11 cellular contexts compared by ENCODE assay signal in the genomic region with DNA sequence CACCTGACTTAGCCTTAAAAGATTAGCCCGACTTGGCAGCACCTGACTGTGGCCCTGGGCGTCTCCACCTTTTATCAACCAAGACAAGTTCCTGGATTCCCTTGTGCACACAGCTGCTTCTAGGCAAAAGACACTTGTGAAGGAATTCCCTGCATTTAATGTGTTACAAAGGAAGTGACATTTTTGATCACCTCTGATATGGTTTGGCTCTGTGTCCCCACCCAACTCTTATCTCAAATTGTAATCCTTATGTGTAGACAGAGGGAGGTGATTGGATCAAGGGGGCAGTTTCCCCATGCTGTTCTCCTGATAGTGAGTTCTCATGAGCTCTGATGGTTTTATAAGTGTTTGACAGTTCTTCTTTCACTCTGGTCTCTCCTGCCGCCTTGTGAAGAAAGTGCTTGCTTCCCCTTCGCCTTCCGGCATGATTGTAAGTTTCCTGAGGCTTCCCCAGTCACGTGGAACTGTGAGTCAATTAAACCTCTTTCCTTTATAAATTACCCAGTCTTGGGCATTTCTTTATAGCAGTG. TPM values are rescaled to one million over a fixed set of nuclear protein-coding genes. Genes with fewer than 3 reads are reported as not detected.
DNase-seq lines count a peak whose midpoint lies in the region; ATAC-seq, FAIRE-seq and TF ChIP-seq lines count a peak whose summit lies in the region.
"Had no signal": no experiment of that assay in that cellular context is flagged by ENCODE, and none has a peak within 500 bp of the region (broad histone marks: within the 10 kb centered on the region; RNA-seq: fewer than 3 reads in every experiment).

No MANE protein-coding gene starts in this region.

- POLR2A ChIA-PET in activated B cell treated with CpG ODN at 0.5 μM for 24 hours (lab: Charles Lee): interaction anchor here (0.8 to 3.3 kb wide), 11 partner anchors 9 to 205 kb away, joined by 3 to 22 read pairs (median 5); no protein-coding TSS in a partner anchor

- no peaks in the 10 kb centered on the region for H3K27me3 Mint-ChIP-seq in activated B cell treated with CpG ODN at 0.5 μM for 24 hours

- peaks cover 68% of the 10 kb centered on the region for H3K4me1 Mint-ChIP-seq in activated B cell treated with CpG ODN at 0.5 μM for 24 hours

- DNase-seq in GM19239 (ENCODE audit: insufficient read length, low spot score) (no peak), activated B cell treated with CpG ODN at 0.5 μM for 24 hours (no peak), lower lobe of right lung (no peak), frontal cortex (ENCODE audit: low spot score in 2 of 2) (no peak), NCI-H187 treated with DMSO at 0.1 percent for 48 hours (lab: John Stamatoyannopoulos, UW) (no peak)
- DNase-seq in activated CD4-positive, CD25-positive, alpha-beta regulatory T cell treated with anti-CD3 and anti-CD28 coated beads, Interleukin-2, amount 50 U/mL, for 72 hours: no peak
- DNase-seq: DMS79 treated with DMSO at 0.1 percent for 48 hours, NCI-H1694 treated with DMSO at 0.1 percent for 48 hours had no signal

- H3K9me3 ChIP-seq in BLaER1 treated with 17β-estradiol and CSF1 and Interleukin-3, amounts not matched to agents 10 nM and 100 nM (replicated peaks in 1 of 11): peaks cover 0 to 12% (median 6%) of the 10 kb centered on the region in 11 experiments; a peak in 10 of 22 replicates
- H3K9me3 ChIP-seq in lower lobe of right lung: no peaks in the 10 kb centered on the region

- H3K27ac Mint-ChIP-seq in activated B cell treated with CpG ODN at 0.5 μM for 24 hours: peak overlapping the region; percentile 84

- peaks cover 6% of the 10 kb centered on the region for H3K9me3 Mint-ChIP-seq in activated B cell treated with CpG ODN at 0.5 μM for 24 hours

- H3K4me3 ChIP-seq in BLaER1 treated with 17β-estradiol and CSF1 and Interleukin-3, amounts not matched to agents 10 nM and 100 nM: no peak overlapping the region
- no peak overlapping the region for H3K4me3 ChIP-seq in lower lobe of right lung

- peaks cover 18 to 56% (median 38%) of the 10 kb centered on the region in 10 experiments for H3K4me1 ChIP-seq in BLaER1 treated with 17β-estradiol and CSF1 and Interleukin-3, amounts not matched to agents 10 nM and 100 nM
- H3K4me1 ChIP-seq in lower lobe of right lung: peaks cover 38% of the 10 kb centered on the region

- intact Hi-C loops in activated B cell treated with CpG ODN at 0.5 μM for 24 hours (cut with micrococcal nuclease) (loop anchor here (2.0 to 10.0 kb wide), 6 partner anchors 53 to 1203 kb away; a partner anchor contains a TSS), lower lobe of right lung (cut with DNase I) (no loop called here)

- CTCF ChIA-PET in activated B cell treated with CpG ODN at 0.5 μM for 24 hours (lab: Charles Lee): interaction anchor here (0.6 to 3.6 kb wide), 12 partner anchors 15 to 268 kb away, joined by 3 to 28 read pairs (median 4); a partner anchor contains a TSS

- peak overlapping the region; percentile 64 for H3K4me3 Mint-ChIP-seq in activated B cell treated with CpG ODN at 0.5 μM for 24 hours

- peaks cover 3 to 24% (median 22%) of the 10 kb centered on the region in 11 experiments; a peak in 20 of 22 replicates for H3K27me3 ChIP-seq in BLaER1 treated with 17β-estradiol and CSF1 and Interleukin-3, amounts not matched to agents 10 nM and 100 nM
- H3K27me3 ChIP-seq in lower lobe of right lung (ENCODE audit: low read depth): no peaks in the 10 kb centered on the region

- ATAC-seq in activated B cell treated with CpG ODN at 0.5 μM for 24 hours (ENCODE audit: low read depth) (no peak), lower lobe of right lung (no peak), GM18873 (IDR thresholded peaks at IDR 0.05; ENCODE audit: low FRiP score, unreplicated experiment) (no peak)
- ATAC-seq: SK-N-SH treated with all-trans-retinoic acid at 6 μM for 48 hours had no signal

- peaks cover 0 to 11% (median 0%) of the 10 kb centered on the region in 11 experiments; a peak in 2 of 22 replicates for H3K36me3 ChIP-seq in BLaER1 treated with 17β-estradiol and CSF1 and Interleukin-3, amounts not matched to agents 10 nM and 100 nM
- H3K36me3 ChIP-seq in lower lobe of right lung: no peaks in the 10 kb centered on the region

- peaks cover 12% of the 10 kb centered on the region for H3K36me3 Mint-ChIP-seq in activated B cell treated with CpG ODN at 0.5 μM for 24 hours (ENCODE audit: low read depth)

- H3K4me2 ChIP-seq in BLaER1 treated with 17β-estradiol and CSF1 and Interleukin-3, amounts not matched to agents 10 nM and 100 nM: peak overlapping the region; percentile 52 to 84 (median 70); a peak in 21 of 22 replicates

- peak overlapping the region in 3 of 11 experiments; percentile 25 to 51 (median 37); a peak in 5 of 22 replicates for H3K27ac ChIP-seq in BLaER1 treated with 17β-estradiol and CSF1 and Interleukin-3, amounts not matched to agents 10 nM and 100 nM
- H3K27ac ChIP-seq in lower lobe of right lung: peak overlapping the region; percentile 49

- FAIRE-seq in GM19239 (lab: Jason Lieb, UNC) (peak; percentile 59), frontal cortex (lab: Jason Lieb, UNC) (no peak)

- peaks cover 5 to 21% (median 10%) of the 10 kb centered on the region in 11 experiments; a peak in 17 of 22 replicates for H4K20me1 ChIP-seq in BLaER1 treated with 17β-estradiol and CSF1 and Interleukin-3, amounts not matched to agents 10 nM and 100 nM

- TF ChIP-seq CTCF in activated B cell treated with CpG ODN at 0.5 μM for 24 hours (IDR thresholded peaks at IDR 0.05) (no peak), lower lobe of right lung (IDR thresholded peaks at IDR 0.05) (no peak)

- 0 out of 22 replicates have a peak overlapping the region, but pooled peaks of 1 of the 11 experiments have one; percentile 1 for H3K9ac ChIP-seq in BLaER1 treated with 17β-estradiol and CSF1 and Interleukin-3, amounts not matched to agents 10 nM and 100 nM

RNA-seq across cellular contexts. Expression of a gene that starts 2.6 kb away (rescaled TPM):
- 26.9 and 30.0 TPM in 2 replicates for total RNA-seq in activated B cell treated with CpG ODN at 0.5 μM for 24 hours
- total RNA-seq in lower lobe of right lung: 67.5 TPM
- total RNA-seq in frontal cortex: 76.2 TPM
